Comparison of ENCODE assay signal across 25 cellular contexts in genomic region chr9:107345327-107345726, GRCh38.
DNase-seq lines count a peak whose midpoint lies in the region; ATAC-seq, FAIRE-seq and TF ChIP-seq lines count a peak whose summit lies in the region.
"Had no signal": no experiment of that assay in that cellular context is flagged by ENCODE, and none has a peak within 500 bp of the region (broad histone marks: within the 10 kb centered on the region; RNA-seq: fewer than 3 reads in every experiment).

No MANE protein-coding gene starts in this region.

- H3K4me2 ChIP-seq in astrocyte (ENCODE audit: low read length) = no peak overlapping the region
- H3K4me2 ChIP-seq: hepatocyte, smooth muscle cell had no signal

- WGBS in lung, 2 donors = 53 to 72% methylated on average over 2 of the region's 2 CpGs

- H2AFZ ChIP-seq in astrocyte (ENCODE audit: low read depth, low read length) = no peak overlapping the region
- H2AFZ ChIP-seq: hepatocyte had no signal

- no peaks in the 10 kb centered on the region for H3K9me3 Mint-ChIP-seq in astrocyte (ENCODE audit: unreplicated experiment)
- H3K9me3 Mint-ChIP-seq: activated naive CD4-positive, alpha-beta T cell treated with anti-CD3 and anti-CD28 coated beads for 36 hours; memory B cell; natural killer cell had no signal

- peak; percentile 45 for DNase-seq in NCI-H2029 (lab: John Stamatoyannopoulos, UW)
- DNase-seq in NCI-H2029 treated with DMSO at 0.1 percent for 48 hours (lab: John Stamatoyannopoulos, UW) = no peak
- no peak for DNase-seq in astrocyte (ENCODE audit: low read depth)
- DNase-seq in lung (ENCODE audit: low spot score) = peak; percentile 19
- DNase-seq in cerebellar nuclear complex (lab: John Stamatoyannopoulos, UW) = no peak
- DNase-seq: activated CD4-positive, CD25-positive, alpha-beta regulatory T cell treated with anti-CD3 and anti-CD28 coated beads, Interleukin-2, amount 50 U/mL, for 72 hours; activated naive CD4-positive, alpha-beta T cell treated with anti-CD3 and anti-CD28 coated beads for 36 hours; activated T-cell treated with anti-CD3 and anti-CD28 coated beads for 4 hours; C1 segment of cervical spinal cord; DND-41; islet precursor cell; Karpas-422; natural killer cell; NCI-H1092 treated with DMSO at 0.1 percent for 48 hours; NCI-H446; PC-3; posterior cingulate gyrus; thyroid gland had no signal

- peaks cover 12% of the 10 kb centered on the region for H4K20me1 ChIP-seq in astrocyte (ENCODE audit: insufficient read depth, low read length)

- H3K27ac ChIP-seq in astrocyte (ENCODE audit: low read depth, low read length) = no peak overlapping the region
- no peak overlapping the region for H3K27ac ChIP-seq in lung (ENCODE audit: low read depth in 1 of 2, low read length in 1 of 2)
- H3K27ac ChIP-seq: 22Rv1, hepatocyte, thyroid gland had no signal

- peak overlapping the region; percentile 67 for H3K27ac Mint-ChIP-seq in astrocyte (ENCODE audit: unreplicated experiment)
- H3K27ac Mint-ChIP-seq: activated naive CD4-positive, alpha-beta T cell treated with anti-CD3 and anti-CD28 coated beads for 36 hours; memory B cell; natural killer cell had no signal

- TF ChIP-seq CTCF in astrocyte (IDR thresholded peaks at IDR 0.05; ENCODE audit: insufficient read depth, low read depth, low read length) = no peak
- TF ChIP-seq CTCF in lung (IDR thresholded peaks at IDR 0.05; ENCODE audit: control extremely low read depth, extremely low read depth) = no peak

- H3K4me3 Mint-ChIP-seq in astrocyte (ENCODE audit: unreplicated experiment) = no peak overlapping the region
- H3K4me3 Mint-ChIP-seq: activated naive CD4-positive, alpha-beta T cell treated with anti-CD3 and anti-CD28 coated beads for 36 hours; memory B cell; natural killer cell had no signal

- H3K27me3 Mint-ChIP-seq in astrocyte (ENCODE audit: low read depth, unreplicated experiment) = no peaks in the 10 kb centered on the region

- ATAC-seq in GM21825 (IDR thresholded peaks at IDR 0.05; ENCODE audit: unreplicated experiment) (peak; percentile 42), lung (ENCODE audit: insufficient read depth, low FRiP score) (no peak), HG02973 (IDR thresholded peaks at IDR 0.05; ENCODE audit: unreplicated experiment) (no peak), HG03095 (IDR thresholded peaks at IDR 0.05; ENCODE audit: unreplicated experiment) (no peak)
- ATAC-seq: natural killer cell, PC-3 had no signal

- H3K9ac ChIP-seq in astrocyte (ENCODE audit: low read length) = no peak overlapping the region

- H3K4me3 ChIP-seq in astrocyte (ENCODE audit: insufficient read depth, low read depth, low read length) (no peak overlapping the region), lung (no peak overlapping the region)
- H3K4me3 ChIP-seq: hepatocyte, smooth muscle cell, thyroid gland had no signal

- H3K4me1 Mint-ChIP-seq in astrocyte (ENCODE audit: low read depth, unreplicated experiment) = no peaks in the 10 kb centered on the region

- H3K79me2 ChIP-seq in astrocyte (ENCODE audit: insufficient read depth, low read length) = no peaks in the 10 kb centered on the region
- H3K79me2 ChIP-seq: hepatocyte had no signal

- H3K36me3 Mint-ChIP-seq in astrocyte (ENCODE audit: low read depth, unreplicated experiment) = peaks cover 13% of the 10 kb centered on the region
- H3K36me3 Mint-ChIP-seq: memory B cell, natural killer cell had no signal

- H3K9me3 ChIP-seq in astrocyte (ENCODE audit: insufficient read depth, low read depth, low read length) (no peaks in the 10 kb centered on the region), lung (ENCODE audit: control insufficient read depth in 2 of 2, insufficient read depth in 1 of 2, low read length in 1 of 2) (no peaks in the 10 kb centered on the region)
- H3K9me3 ChIP-seq: thyroid gland had no signal

- no peaks in the 10 kb centered on the region for H3K27me3 ChIP-seq in astrocyte (ENCODE audit: insufficient read depth, low read length)
- H3K27me3 ChIP-seq in lung (ENCODE audit: control insufficient read depth, insufficient read depth) = no peaks in the 10 kb centered on the region
- H3K27me3 ChIP-seq: hepatocyte, thyroid gland had no signal

- H3K4me1 ChIP-seq in astrocyte (ENCODE audit: insufficient read depth, low read length) = no peaks in the 10 kb centered on the region
- H3K4me1 ChIP-seq in lung (ENCODE audit: control insufficient read depth in 2 of 2, insufficient read depth in 2 of 2, low read length in 2 of 2) = peaks cover 0 to 5% of the 10 kb centered on the region in 2 donors
- H3K4me1 ChIP-seq: thyroid gland had no signal

- FAIRE-seq in astrocyte (lab: Jason Lieb, UNC) = no peak

- H3K36me3 ChIP-seq in astrocyte (ENCODE audit: insufficient read depth, low read length) (no peaks in the 10 kb centered on the region), lung (ENCODE audit: control insufficient read depth in 2 of 2, insufficient read depth in 2 of 2, low read length in 2 of 2) (no peaks in the 10 kb centered on the region)
- H3K36me3 ChIP-seq: thyroid gland had no signal

Comparison
In these comparisons a context has a peak if more than half of its experiments do, and no peak if none do; other contexts are left out.
1. DNase-seq: peak in NCI-H2029 (single experiment) and lung (single experiment); none in NCI-H2029 treated with DMSO at 0.1 percent for 48 hours (single experiment), astrocyte (single experiment) and cerebellar nuclear complex (0 of 2).